ENCODE assay signal across 18 cellular contexts in the genomic region with DNA sequence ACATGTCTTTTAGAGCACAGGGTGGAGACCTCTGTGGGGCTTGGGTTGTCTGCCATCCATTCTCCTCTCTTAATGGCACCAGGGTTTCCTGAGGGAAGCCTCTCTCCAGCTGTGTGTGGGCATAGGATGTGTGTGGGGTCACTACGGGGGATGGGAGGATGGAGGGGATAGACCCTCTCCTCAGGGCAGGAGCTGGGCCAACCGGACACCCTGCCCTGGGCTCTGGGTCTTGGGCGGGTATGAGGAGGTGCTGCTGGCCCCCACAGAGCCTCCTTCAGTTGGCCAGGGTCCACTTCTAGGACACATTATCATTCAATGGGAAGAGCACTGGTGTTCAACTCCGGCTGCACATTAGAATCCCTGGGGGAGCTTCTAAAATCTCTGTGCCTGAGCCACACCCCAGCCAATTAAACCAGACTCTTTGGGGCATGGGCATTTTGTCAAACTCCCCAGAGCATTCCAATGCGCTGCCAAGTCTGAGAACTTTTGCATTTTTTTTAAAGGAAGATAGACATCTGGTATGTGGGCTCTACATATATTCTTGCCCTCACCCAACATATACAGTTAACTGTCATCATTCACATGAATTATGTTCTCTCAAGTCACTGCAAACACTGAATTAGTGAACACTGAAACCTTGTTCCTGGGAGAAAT. TPM values are rescaled to one million over a fixed set of nuclear protein-coding genes. Genes with fewer than 3 reads are reported as not detected.
DNase-seq lines count a peak whose midpoint lies in the region; ATAC-seq and TF ChIP-seq lines count a peak whose summit lies in the region.
"Had no signal": no experiment of that assay in that cellular context is flagged by ENCODE, and none has a peak within 500 bp of the region (broad histone marks: within the 10 kb centered on the region; RNA-seq: fewer than 3 reads in every experiment).

No MANE protein-coding gene starts in this region.

- ATAC-seq in DND-41 (ENCODE audit: insufficient read depth, low read depth) (no peak), GM18505 (IDR thresholded peaks at IDR 0.05; ENCODE audit: unreplicated experiment) (no peak), HG02623 (IDR thresholded peaks at IDR 0.05; ENCODE audit: unreplicated experiment) (no peak)

- H3K4me1 ChIP-seq in DND-41 (ENCODE audit: insufficient read depth, low read length) (peaks cover 73% of the 10 kb centered on the region), osteoblast (ENCODE audit: insufficient read depth, low read length) (peaks cover 79% of the 10 kb centered on the region)

- H3K4me3 ChIP-seq in DND-41 (ENCODE audit: low read depth in 1 of 2, low read length in 2 of 2) (peak overlapping the region in 1 of 2 experiments; percentile 44; a peak in 2 of 4 replicates), osteoblast (ENCODE audit: insufficient read depth, low read length) (peak overlapping the region; percentile 9)

- no peak overlapping the region for H3K4me3 Mint-ChIP-seq in activated T-helper 2 cell treated with anti-CD3 and anti-CD28 coated beads, Interferon-gamma antibody, Interleukin-2, Interleukin-4, amounts not matched to agents 10 μg/mL and 5 μg/mL and 100 μg/mL, durations not matched to agents 14 hours and 24 hours and 36 hours (ENCODE audit: low read depth)
- H3K4me3 Mint-ChIP-seq: brain; CD4-positive, CD25-positive, alpha-beta regulatory T cell; endodermal cell; H9; stimulated activated naive CD8-positive, alpha-beta T cell treated with anti-CD3 and anti-CD28 coated beads, Interleukin-15, Interleukin-2, amounts not matched to agents 100 ng/mL and 50 ng/mL, for 24 hours had no signal

- no peak for DNase-seq in DND-41
- peak; percentile 57 for DNase-seq in LHCN-M2 (ENCODE audit: low read depth)
- DNase-seq in activated T-helper 2 cell treated with anti-CD3 and anti-CD28 coated beads, Interferon-gamma antibody, Interleukin-2, Interleukin-4, amounts not matched to agents 10 μg/mL and 5 μg/mL and 100 μg/mL, durations not matched to agents 14 hours and 24 hours and 36 hours (ENCODE audit: low spot score): no peak
- no peak for DNase-seq in osteoblast (ENCODE audit: insufficient read length, low spot score, missing footprints)
- DNase-seq in NCI-H774 (lab: John Stamatoyannopoulos, UW): no peak
- no peak for DNase-seq in GM19238 (ENCODE audit: insufficient read length, low spot score)
- DNase-seq: activated CD4-positive, alpha-beta T cell treated with anti-CD3 and anti-CD28 coated beads for 4 hours; activated T-cell treated with anti-CD3 and anti-CD28 coated beads, Interleukin-2, amount 50 U/mL, for 48 hours; CD4-positive, CD25-positive, alpha-beta regulatory T cell; endodermal cell; glutamatergic neuron; H9; NCI-H2029 treated with DMSO at 0.1 percent for 48 hours; T-helper 1 cell had no signal

- H3K27ac Mint-ChIP-seq in activated T-helper 2 cell treated with anti-CD3 and anti-CD28 coated beads, Interferon-gamma antibody, Interleukin-2, Interleukin-4, amounts not matched to agents 10 μg/mL and 5 μg/mL and 100 μg/mL, durations not matched to agents 14 hours and 24 hours and 36 hours: peak overlapping the region; percentile 19
- H3K27ac Mint-ChIP-seq: stimulated activated naive CD8-positive, alpha-beta T cell treated with anti-CD3 and anti-CD28 coated beads, Interleukin-15, Interleukin-2, amounts not matched to agents 100 ng/mL and 50 ng/mL, for 24 hours had no signal

- peaks cover 5% of the 10 kb centered on the region for H3K36me3 Mint-ChIP-seq in activated T-helper 2 cell treated with anti-CD3 and anti-CD28 coated beads, Interferon-gamma antibody, Interleukin-2, Interleukin-4, amounts not matched to agents 10 μg/mL and 5 μg/mL and 100 μg/mL, durations not matched to agents 14 hours and 24 hours and 36 hours (ENCODE audit: low read depth)

- H3K4me1 Mint-ChIP-seq in activated T-helper 2 cell treated with anti-CD3 and anti-CD28 coated beads, Interferon-gamma antibody, Interleukin-2, Interleukin-4, amounts not matched to agents 10 μg/mL and 5 μg/mL and 100 μg/mL, durations not matched to agents 14 hours and 24 hours and 36 hours (ENCODE audit: low read depth): peaks cover 51% of the 10 kb centered on the region

- H3K4me2 ChIP-seq in DND-41 (ENCODE audit: insufficient read depth, low read length) (peak overlapping the region; percentile 56), osteoblast (ENCODE audit: insufficient read depth, low read length) (peak overlapping the region; percentile 61)

- TF ChIP-seq POLR2A in GM18505 (IDR thresholded peaks at IDR 0.05; ENCODE audit: borderline replicate concordance, extremely low read depth, insufficient read depth, insufficient read length): no peak

- peaks cover 3% of the 10 kb centered on the region; the same call in 1 of the 2 replicates for H3K36me3 ChIP-seq in DND-41 (ENCODE audit: insufficient read depth, low read length)
- H3K36me3 ChIP-seq in osteoblast (ENCODE audit: insufficient read depth, low read length): peaks cover 56% of the 10 kb centered on the region

- peaks cover 39% of the 10 kb centered on the region for H3K79me2 ChIP-seq in DND-41 (ENCODE audit: insufficient read depth, low read length)
- peaks cover 92% of the 10 kb centered on the region for H3K79me2 ChIP-seq in osteoblast (ENCODE audit: insufficient read depth, low read length)

- H3K27me3 Mint-ChIP-seq in activated T-helper 2 cell treated with anti-CD3 and anti-CD28 coated beads, Interferon-gamma antibody, Interleukin-2, Interleukin-4, amounts not matched to agents 10 μg/mL and 5 μg/mL and 100 μg/mL, durations not matched to agents 14 hours and 24 hours and 36 hours (ENCODE audit: low read depth): no peaks in the 10 kb centered on the region
- H3K27me3 Mint-ChIP-seq: CD4-positive, CD25-positive, alpha-beta regulatory T cell; stimulated activated naive CD8-positive, alpha-beta T cell treated with anti-CD3 and anti-CD28 coated beads, Interleukin-15, Interleukin-2, amounts not matched to agents 100 ng/mL and 50 ng/mL, for 24 hours had no signal

- peak overlapping the region; percentile 89 for H3K27ac ChIP-seq in DND-41 (ENCODE audit: low read length)
- H3K27ac ChIP-seq in osteoblast (ENCODE audit: low read depth, low read length): peak overlapping the region; percentile 82

- H3K9me3 Mint-ChIP-seq in activated T-helper 2 cell treated with anti-CD3 and anti-CD28 coated beads, Interferon-gamma antibody, Interleukin-2, Interleukin-4, amounts not matched to agents 10 μg/mL and 5 μg/mL and 100 μg/mL, durations not matched to agents 14 hours and 24 hours and 36 hours: no peaks in the 10 kb centered on the region
- H3K9me3 Mint-ChIP-seq: brain; CD4-positive, CD25-positive, alpha-beta regulatory T cell; endodermal cell; H9; stimulated activated naive CD8-positive, alpha-beta T cell treated with anti-CD3 and anti-CD28 coated beads, Interleukin-15, Interleukin-2, amounts not matched to agents 100 ng/mL and 50 ng/mL, for 24 hours had no signal

- H3K27me3 ChIP-seq in DND-41 (ENCODE audit: insufficient read depth, low read length, poor library complexity) (no peaks in the 10 kb centered on the region), osteoblast (ENCODE audit: insufficient read depth, low read length) (no peaks in the 10 kb centered on the region)

- peak overlapping the region; percentile 44 for H3K9ac ChIP-seq in DND-41 (ENCODE audit: low read depth, low read length)

- H4K20me1 ChIP-seq in DND-41 (ENCODE audit: insufficient read depth, low read length) (no peaks in the 10 kb centered on the region), osteoblast (ENCODE audit: insufficient read depth, low read length) (peaks cover 5% of the 10 kb centered on the region)

- no peak for TF ChIP-seq CTCF in DND-41 (IDR thresholded peaks at IDR 0.05; ENCODE audit: borderline replicate concordance, extremely low read depth, low read length, poor library complexity, severe bottlenecking)
- TF ChIP-seq CTCF in osteoblast (IDR thresholded peaks at IDR 0.05; ENCODE audit: extremely low read depth, low read depth, low read length): no peak

- H2AFZ ChIP-seq in DND-41 (ENCODE audit: low read depth, low read length) (0 out of 2 replicates have a peak overlapping the region, but pooled peaks have one; percentile 36), osteoblast (ENCODE audit: low read length) (no peak overlapping the region)

- intact Hi-C loops in activated T-helper 2 cell treated with anti-CD3 and anti-CD28 coated beads, Interferon-gamma antibody, Interleukin-2, Interleukin-4, amounts not matched to agents 10 μg/mL and 5 μg/mL and 100 μg/mL, durations not matched to agents 14 hours and 24 hours and 36 hours (cut with micrococcal nuclease): loop anchor here (5.0 kb wide), 3 partner anchors 99 to 376 kb away; no protein-coding TSS in a partner anchor

- H3K9me3 ChIP-seq in DND-41 (ENCODE audit: insufficient read depth, low read length, severe bottlenecking) (no peaks in the 10 kb centered on the region), osteoblast (ENCODE audit: low read depth, low read length) (no peaks in the 10 kb centered on the region)

RNA-seq across cellular contexts. Expression of a gene that starts 38.5 kb away (rescaled TPM):
- total RNA-seq in LHCN-M2 (2014; rRNA removed) (108 and 124 TPM in 2 replicates), osteoblast (129 and 155 TPM in 2 replicates)
- 95.4 TPM for polyA plus RNA-seq in LHCN-M2 (2012)
- total RNA-seq in activated T-helper 2 cell treated with anti-CD3 and anti-CD28 coated beads, Interferon-gamma antibody, Interleukin-2, Interleukin-4, amounts not matched to agents 10 μg/mL and 5 μg/mL and 100 μg/mL, durations not matched to agents 14 hours and 24 hours and 36 hours: 4.7 TPM in 2 replicates

Comparison
In these comparisons a context has a peak if more than half of its experiments do, and no peak if none do; other contexts are left out.
1. RNA of a gene that starts 38.5 kb away (total RNA-seq): 129 to 155 TPM in osteoblast and 108 to 124 TPM in LHCN-M2; 4.7 TPM in activated T-helper 2 cell treated with anti-CD3 and anti-CD28 coated beads, Interferon-gamma antibody, Interleukin-2, Interleukin-4, amounts not matched to agents 10 μg/mL and 5 μg/mL and 100 μg/mL, durations not matched to agents 14 hours and 24 hours and 36 hours; every median in the first group is over 10 times any median in the second.